28 cellular contexts compared by ENCODE assay signal in the genomic region with DNA sequence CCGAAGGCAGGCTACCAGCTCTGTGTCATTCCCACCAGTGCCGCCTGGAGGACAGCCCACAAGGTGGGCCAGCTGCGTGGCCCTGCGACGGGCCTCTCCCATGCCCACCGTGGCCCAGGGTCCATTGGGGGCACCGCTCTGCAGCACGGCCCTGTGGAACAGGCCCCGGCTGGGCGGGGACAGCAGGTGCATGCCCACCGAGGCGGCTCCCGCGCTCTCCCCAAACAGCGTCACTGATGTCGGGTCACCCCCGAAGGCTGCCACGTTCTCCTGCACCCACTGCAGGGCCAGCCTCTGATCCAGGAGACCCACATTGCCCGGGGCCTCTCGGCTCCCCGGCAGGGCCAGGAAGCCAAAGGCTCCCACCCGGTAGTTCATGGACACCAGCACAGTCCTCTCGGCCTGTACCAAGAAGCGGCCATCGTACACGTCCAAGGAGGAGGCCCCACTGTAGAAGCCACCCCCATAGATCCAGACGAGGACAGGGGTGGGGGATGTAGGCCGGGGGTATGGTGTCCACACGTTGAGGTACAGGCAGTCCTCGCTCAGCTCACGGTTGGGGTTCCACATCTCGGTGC. TPM values are rescaled to one million over a fixed set of nuclear protein-coding genes. Genes with fewer than 3 reads are reported as not detected.
DNase-seq lines count a peak whose midpoint lies in the region; ATAC-seq and TF ChIP-seq lines count a peak whose summit lies in the region.
"Had no signal": no experiment of that assay in that cellular context is flagged by ENCODE, and none has a peak within 500 bp of the region (broad histone marks: within the 10 kb centered on the region; RNA-seq: fewer than 3 reads in every experiment).

No MANE protein-coding gene starts in this region.

- no peak for TF ChIP-seq POLR2A in gastrocnemius medialis (IDR thresholded peaks at IDR 0.05)

- H3K27ac ChIP-seq in gastrocnemius medialis: peak overlapping the region; percentile 30 to 95 (median 91)
- H3K27ac ChIP-seq: suprapubic skin, upper lobe of right lung had no signal

- H3K9ac ChIP-seq in adipocyte (ENCODE audit: low read length): peak overlapping the region; percentile 91

- H3K9me3 ChIP-seq in adipocyte (ENCODE audit: control insufficient read depth, low read length) (no peaks in the 10 kb centered on the region), gastrocnemius medialis (no peaks in the 10 kb centered on the region)
- H3K9me3 ChIP-seq: BE2C, suprapubic skin, upper lobe of right lung had no signal

- H3K9me3 Mint-ChIP-seq in naive B cell: no peaks in the 10 kb centered on the region

- H3K27ac Mint-ChIP-seq in naive B cell: no peak overlapping the region
- H3K27ac Mint-ChIP-seq: immature natural killer cell had no signal

- no peak for TF ChIP-seq CTCF in GM10266 (IDR thresholded peaks at IDR 0.05; ENCODE audit: control insufficient read depth, insufficient read depth, low read depth, missing control alignments)
- no peak for TF ChIP-seq CTCF in gastrocnemius medialis (IDR thresholded peaks at IDR 0.05 in 4 of 5, conservative IDR thresholded peaks at IDR 0.05 in 1 of 5)

- DNase-seq in GM10266 (ENCODE audit: extremely low spot score) (peak; percentile 5), adipocyte (ENCODE audit: low read depth) (no peak), naive B cell (no peak), gastrocnemius medialis (no peak), OCI-M2 (lab: John Stamatoyannopoulos, UW; ENCODE audit: unreplicated experiment) (no peak)
- no peak for DNase-seq in activated CD4-positive, alpha-beta T cell treated with anti-CD3 and anti-CD28 coated beads, Interleukin-2, amount 50 U/mL, for 1 hour
- DNase-seq: activated CD4-positive, alpha-beta T cell treated with anti-CD3 and anti-CD28 coated beads, Interleukin-2, amount 50 U/mL, for 48 hours; activated naive CD4-positive, alpha-beta T cell treated with Interleukin-2 at 50 U/mL for 16 hours; activated T-cell treated with anti-CD3 and anti-CD28 coated beads, Interleukin-2, amount 50 U/mL, for 48 hours; BE2C; DMS79; dorsolateral prefrontal cortex; GDM1; GOT3; hippocampal formation; immature natural killer cell; KG1; left colon; NCI-H1105 treated with DMSO at 0.1 percent for 48 hours; NCI-H1930; NCI-H2171 treated with DMSO at 0.1 percent for 48 hours; NCI-H510A; stimulated activated naive CD4-positive, alpha-beta T cell; upper lobe of right lung had no signal

- H3K36me3 ChIP-seq in adipocyte (ENCODE audit: control insufficient read depth, insufficient read depth, low read length, severe bottlenecking) (peaks cover 9% of the 10 kb centered on the region), gastrocnemius medialis (peaks cover 0 to 2% of the 10 kb centered on the region in 2 donors)

- intact Hi-C loops in gastrocnemius medialis (cut with DNase I; ENCODE audit: low total_unique reads): loop anchor here (10.0 kb wide), 1 partner anchor 351 kb away; the partner anchor contains the start of gene FIS1

- peaks cover 33 to 37% (median 36%) of the 10 kb centered on the region in 3 donors for H3K4me1 Mint-ChIP-seq in naive B cell

- peaks cover 31% of the 10 kb centered on the region for H3K4me1 ChIP-seq in adipocyte (ENCODE audit: control insufficient read depth, insufficient read depth, low read length)
- peaks cover 26 to 56% of the 10 kb centered on the region in 2 donors for H3K4me1 ChIP-seq in gastrocnemius medialis

- H3K4me3 Mint-ChIP-seq in naive B cell: peak overlapping the region in 6 of 8 donors; percentile 25 to 95 (median 40)

- peaks cover 23 to 70% (median 64%) of the 10 kb centered on the region in 3 donors for H3K27me3 Mint-ChIP-seq in naive B cell

- ATAC-seq in naive B cell (ENCODE audit: low read depth in 2 of 2): no peak
- ATAC-seq in gastrocnemius medialis: no peak
- no peak for ATAC-seq in GM21737 (IDR thresholded peaks at IDR 0.05; ENCODE audit: unreplicated experiment)
- ATAC-seq in esophagus mucosa: no peak
- ATAC-seq: left colon, upper lobe of right lung had no signal

- in situ Hi-C loops in gastrocnemius medialis (cut with MboI; ENCODE audit: low sequenced_read_pairs in 4 of 4): loop anchor here in 1 of 4 donors (5.0 kb wide), 1 partner anchor 164 kb away; no protein-coding TSS in a partner anchor

- H3K4me3 ChIP-seq in adipocyte (ENCODE audit: low read length) (peak overlapping the region; percentile 81), gastrocnemius medialis (no peak overlapping the region)
- H3K4me3 ChIP-seq: suprapubic skin, upper lobe of right lung had no signal

- H3K27me3 ChIP-seq in adipocyte (replicated peaks; ENCODE audit: control insufficient read depth, insufficient read depth, low read length) (peaks cover 15% of the 10 kb centered on the region), gastrocnemius medialis (peaks cover 0 to 6% (median 0%) of the 10 kb centered on the region in 3 donors)

- peaks cover 0 to 7% of the 10 kb centered on the region in 2 donors for H3K36me3 Mint-ChIP-seq in naive B cell

RNA-seq across cellular contexts. Expression of gene ACHE, which starts 2.3 kb away (rescaled TPM):
- polyA plus RNA-seq in naive B cell (ENCODE audit: low read depth in 6 of 6): under 1 TPM in 2 of 6 donors, not detected in 4; 0.55 to 0.92 TPM
- 10 to 100 TPM in 2 of 4 donors, 1 to 10 TPM in 2; 6.5 to 59.5 (median 11.4) TPM for total RNA-seq in gastrocnemius medialis
- total RNA-seq in esophagus mucosa: 0.44 TPM
- total RNA-seq: RPMI7951 had no signal
- polyA plus RNA-seq: immature natural killer cell had no signal

RNA-seq across cellular contexts. Expression of gene UFSP1, which starts 3.9 kb away (rescaled TPM):
- 1 to 10 TPM in 3 of 6 donors, under 1 TPM in 2, not detected in 1; 0.34 to 2.5 (median 1.7) TPM for polyA plus RNA-seq in naive B cell (ENCODE audit: low read depth in 6 of 6)
- total RNA-seq in gastrocnemius medialis (1 to 10 TPM; 2.0 to 7.1 (median 4.0) TPM), esophagus mucosa (2.1 TPM)

RNA-seq across cellular contexts. Expression of gene SRRT, which starts 18.5 kb away (rescaled TPM):
- 10 to 100 TPM; 17.5 to 79.0 (median 46.0) TPM for polyA plus RNA-seq in naive B cell (ENCODE audit: low read depth in 6 of 6)
- total RNA-seq in gastrocnemius medialis (10 to 100 TPM; 35.0 to 47.3 (median 39.8) TPM), esophagus mucosa (63.5 TPM)

RNA-seq across cellular contexts. Expression of gene TRIP6, which starts 26.2 kb away (rescaled TPM):
- polyA plus RNA-seq in naive B cell (ENCODE audit: low read depth in 6 of 6): 1 to 10 TPM; 2.1 to 5.7 (median 3.4) TPM
- total RNA-seq in gastrocnemius medialis (1 to 10 TPM; 4.6 to 9.1 (median 7.3) TPM), esophagus mucosa (61.1 TPM)

RNA-seq across cellular contexts. Expression of gene SLC12A9, which starts 40.9 kb away (rescaled TPM):
- polyA plus RNA-seq in naive B cell (ENCODE audit: low read depth in 6 of 6): 10 to 100 TPM in 4 of 6 donors, 1 to 10 TPM in 2; 7.8 to 13.1 (median 11.5) TPM
- total RNA-seq in gastrocnemius medialis: 1 to 10 TPM; 2.5 to 4.3 (median 3.8) TPM
- 13.5 TPM for total RNA-seq in esophagus mucosa
